ENCODE assay signal across 8 cellular contexts in genomic region chr1:206240288-206240687, GRCh38. TPM values are rescaled to one million over a fixed set of nuclear protein-coding genes. Genes with fewer than 3 reads are reported as not detected.
A peak's percentile ranks its signal among the peaks of the same experiment; 100 is the strongest.
DNase-seq lines count a peak whose midpoint lies in the region; ATAC-seq and TF ChIP-seq lines count a peak whose summit lies in the region.
"Not testable (repeated sequence)": the region's sequence is repeated elsewhere in the genome, so short reads cannot be mapped to it uniquely, and the experiment has no call there.

No MANE protein-coding gene starts in this region.

- TF ChIP-seq POLR2A in right lobe of liver (IDR thresholded peaks at IDR 0.05): not testable (repeated sequence)

- H3K4me1 ChIP-seq in OCI-LY3 (ENCODE audit: low read length): peaks cover 18% of the 10 kb centered on the region
- not testable (repeated sequence) for H3K4me1 ChIP-seq in right lobe of liver, upper lobe of right lung

- ATAC-seq in GM18499 (IDR thresholded peaks at IDR 0.05; ENCODE audit: insufficient read depth, unreplicated experiment) (peak; percentile 43), GM19468 (IDR thresholded peaks at IDR 0.05; ENCODE audit: extremely low read depth, unreplicated experiment) (peak; percentile 52), HG02981 (IDR thresholded peaks at IDR 0.05; ENCODE audit: unreplicated experiment) (peak; percentile 43), HG03565 (IDR thresholded peaks at IDR 0.05; ENCODE audit: unreplicated experiment) (peak; percentile 34), right lobe of liver (peak in 3 of 4 donors; percentile 28 to 63 (median 54)), upper lobe of right lung (peak; percentile 57)

- H3K9me3 ChIP-seq in OCI-LY3 (ENCODE audit: insufficient read depth, low read length); right lobe of liver; upper lobe of right lung: not testable (repeated sequence)

- in situ Hi-C loops in astrocyte of the spinal cord (cut with HindIII; ENCODE audit: low sequenced_read_pairs): not testable (repeated sequence)

- not testable (repeated sequence) for H3K4me3 ChIP-seq in OCI-LY3 (ENCODE audit: low read length); astrocyte of the spinal cord (ENCODE audit: low read depth, low read length); right lobe of liver; upper lobe of right lung

- not testable (repeated sequence) for H3K27ac ChIP-seq in OCI-LY3 (ENCODE audit: low read length); right lobe of liver; upper lobe of right lung

- H3K27me3 ChIP-seq in OCI-LY3 (ENCODE audit: low read depth, low read length); right lobe of liver; upper lobe of right lung: not testable (repeated sequence)

- H2AFZ ChIP-seq in OCI-LY3 (ENCODE audit: low read depth, low read length): not testable (repeated sequence)

- H3K9ac ChIP-seq in OCI-LY3 (ENCODE audit: low read length): not testable (repeated sequence)

- TF ChIP-seq CTCF in OCI-LY3 (IDR thresholded peaks at IDR 0.05; ENCODE audit: low read depth, low read length); astrocyte of the spinal cord (IDR thresholded peaks at IDR 0.05; ENCODE audit: low read depth, low read length); right lobe of liver (IDR thresholded peaks at IDR 0.05); upper lobe of right lung (IDR thresholded peaks at IDR 0.05): not testable (repeated sequence)

- DNase-seq in astrocyte of the spinal cord (ENCODE audit: low read depth, low spot score): peak; percentile 0
- DNase-seq in right lobe of liver, upper lobe of right lung: not testable (repeated sequence)

- intact Hi-C loops in right lobe of liver (cut with DNase I); upper lobe of right lung (cut with DNase I): not testable (repeated sequence)

- not testable (repeated sequence) for H3K79me2 ChIP-seq in OCI-LY3 (ENCODE audit: low read length)

- WGBS in right lobe of liver (ENCODE audit: insufficient coverage, low coverage, low lambda C conversion rate, missing lambda C conversion rate): no CpG with 5 or more reads among the region's 4 CpGs

- peak overlapping the region; percentile 45 for H3K4me2 ChIP-seq in OCI-LY3 (ENCODE audit: low read length)

- not testable (repeated sequence) for H3K36me3 ChIP-seq in OCI-LY3 (replicated peaks; ENCODE audit: low read depth, low read length); right lobe of liver; upper lobe of right lung

- H4K20me1 ChIP-seq in OCI-LY3 (ENCODE audit: insufficient read depth, low read length): not testable (repeated sequence)

RNA-seq across cellular contexts. Expression of gene SRGAP2, which starts 36.9 kb away (rescaled TPM):
- total RNA-seq in right lobe of liver (10 to 100 TPM in 5 of 6 experiments, 1 to 10 TPM in 1; 9.8 to 20.0 (median 15.3) TPM), upper lobe of right lung (77.1 TPM)

RNA-seq across cellular contexts. Expression of gene FAM72A, which starts 37.6 kb away (rescaled TPM):
- total RNA-seq in right lobe of liver (1 to 10 TPM in 2 of 6 experiments, under 1 TPM in 3, not detected in 1; 0.57 to 1.4 (median 0.95) TPM), upper lobe of right lung (4.4 TPM)
